In genomic region chr19:58456111-58456510, GRCh38 we compare ENCODE assay signal across 6 cellular contexts. TPM values are rescaled to one million over a fixed set of nuclear protein-coding genes. Genes with fewer than 3 reads are reported as not detected.
"Had no signal": no experiment of that assay in that cellular context is flagged by ENCODE, and none has a peak within 500 bp of the region (broad histone marks: within the 10 kb centered on the region; RNA-seq: fewer than 3 reads in every experiment).

No MANE protein-coding gene starts in this region.

- ATAC-seq: HepG2 had no signal

- H3K27ac ChIP-seq: HL-60 had no signal

- FAIRE-seq: HepG2 had no signal

- DNase-seq: IMR-90, KBM-7, KG1 had no signal

RNA-seq across cellular contexts. Expression of gene ZNF132, which starts 16.2 kb away (rescaled TPM):
- total RNA-seq: HepG2, HT-29 had no signal
- polyA plus RNA-seq: HepG2 had no signal
